In the genomic region with DNA sequence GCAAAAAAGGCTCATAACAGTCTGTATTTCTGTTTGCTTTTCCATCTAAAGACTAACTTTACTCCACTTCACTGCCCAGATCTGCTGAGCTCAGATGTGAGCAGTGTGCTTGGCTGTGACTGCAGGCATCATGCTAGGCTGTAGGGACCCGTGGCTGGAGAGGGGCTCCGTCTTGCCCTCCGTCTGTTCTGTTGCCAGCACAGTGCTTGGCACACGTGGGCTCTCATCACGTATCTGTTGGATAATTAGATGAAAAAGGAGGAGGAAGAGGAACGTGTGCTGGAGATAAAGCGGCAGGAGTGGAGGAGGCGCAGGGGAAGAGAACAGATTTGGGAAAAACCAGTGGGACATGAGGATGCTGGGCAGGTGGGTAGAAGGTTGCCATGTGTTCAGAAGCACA, we compare ENCODE assay signal across 19 cellular contexts. TPM values are rescaled to one million over a fixed set of nuclear protein-coding genes. Genes with fewer than 3 reads are reported as not detected.
DNase-seq lines count a peak whose midpoint lies in the region; ATAC-seq and TF ChIP-seq lines count a peak whose summit lies in the region.
"Had no signal": no experiment of that assay in that cellular context is flagged by ENCODE, and none has a peak within 500 bp of the region (broad histone marks: within the 10 kb centered on the region; RNA-seq: fewer than 3 reads in every experiment).

No MANE protein-coding gene starts in this region.

- H3K4me3 ChIP-seq in CD4-positive, CD25-positive, alpha-beta regulatory T cell (ENCODE audit: low read depth, low read length): no peak overlapping the region
- H3K4me3 ChIP-seq in Panc1 (ENCODE audit: low read depth in 2 of 2, low read length in 2 of 2): no peak overlapping the region
- H3K4me3 ChIP-seq in neural progenitor cell: no peak overlapping the region
- H3K4me3 ChIP-seq: GM23248, HAP-1, SJSA1 had no signal

- no peak overlapping the region for H3K4me2 ChIP-seq in neural progenitor cell
- H3K4me2 ChIP-seq: KMS-11 had no signal

- no peaks in the 10 kb centered on the region for H4K20me1 ChIP-seq in neural progenitor cell (ENCODE audit: low read depth)

- POLR2A ChIA-PET in Panc1 (lab: Charles Lee): interaction anchor here (0.7 kb wide), 1 partner anchor 9 kb away, joined by 3 read pairs; no protein-coding TSS in a partner anchor

- peaks cover 0 to 7% (median 0%) of the 10 kb centered on the region in 7 donors for H3K9me3 Mint-ChIP-seq in CD4-positive, CD25-positive, alpha-beta regulatory T cell
- H3K9me3 Mint-ChIP-seq in dendritic cell treated with granulocyte-macrophage colony-stimulating factor and Interleukin-4, amounts not matched to agents 40 ng/mL and 50 ng/mL, for 4 days: peaks cover 9% of the 10 kb centered on the region
- H3K9me3 Mint-ChIP-seq in neural progenitor cell (no peaks in the 10 kb centered on the region), nephron progenitor cell (no peaks in the 10 kb centered on the region)

- H3K4me1 Mint-ChIP-seq in CD4-positive, CD25-positive, alpha-beta regulatory T cell: peaks cover 0 to 36% (median 24%) of the 10 kb centered on the region in 4 donors
- peaks cover 26% of the 10 kb centered on the region for H3K4me1 Mint-ChIP-seq in dendritic cell treated with granulocyte-macrophage colony-stimulating factor and Interleukin-4, amounts not matched to agents 40 ng/mL and 50 ng/mL, for 4 days (ENCODE audit: low read depth)
- H3K4me1 Mint-ChIP-seq in neural progenitor cell (peaks cover 17% of the 10 kb centered on the region), nephron progenitor cell (peaks cover 23% of the 10 kb centered on the region)

- no peaks in the 10 kb centered on the region for H3K79me2 ChIP-seq in neural progenitor cell (ENCODE audit: low read depth)

- H3K36me3 ChIP-seq in CD4-positive, CD25-positive, alpha-beta regulatory T cell (ENCODE audit: control insufficient read depth, insufficient read depth, low read length): no peaks in the 10 kb centered on the region
- H3K36me3 ChIP-seq in Panc1 (ENCODE audit: control insufficient read depth, insufficient read depth, low read length): no peaks in the 10 kb centered on the region
- H3K36me3 ChIP-seq in neural progenitor cell: no peaks in the 10 kb centered on the region
- H3K36me3 ChIP-seq: HAP-1, SJSA1 had no signal

- H3K9ac ChIP-seq in neural progenitor cell: no peak overlapping the region
- H3K9ac ChIP-seq: GM23248, KMS-11 had no signal

- CTCF ChIA-PET in Panc1 (lab: Charles Lee): interaction anchor here (0.7 kb wide), 1 partner anchor 431 kb away, joined by 3 read pairs; no protein-coding TSS in a partner anchor

- peaks cover 19% of the 10 kb centered on the region for H3K36me3 Mint-ChIP-seq in CD4-positive, CD25-positive, alpha-beta regulatory T cell
- H3K36me3 Mint-ChIP-seq in dendritic cell treated with granulocyte-macrophage colony-stimulating factor and Interleukin-4, amounts not matched to agents 40 ng/mL and 50 ng/mL, for 4 days (ENCODE audit: low read depth): no peaks in the 10 kb centered on the region
- H3K36me3 Mint-ChIP-seq in neural progenitor cell (no peaks in the 10 kb centered on the region), nephron progenitor cell (ENCODE audit: low read depth) (no peaks in the 10 kb centered on the region)

- BruUV-seq in Panc1 (replicated peaks; lab: Mats Ljungman, UMichigan): no TSS peak

- H3K4me1 ChIP-seq in CD4-positive, CD25-positive, alpha-beta regulatory T cell (ENCODE audit: control insufficient read depth, insufficient read depth, low read length, poor library complexity, severe bottlenecking): peaks cover 4% of the 10 kb centered on the region
- H3K4me1 ChIP-seq in Panc1 (ENCODE audit: control insufficient read depth, insufficient read depth, low read length) (peaks cover 2% of the 10 kb centered on the region; the same call in 1 of the 2 replicates), neural progenitor cell (no peaks in the 10 kb centered on the region)
- H3K4me1 ChIP-seq: HAP-1, SJSA1 had no signal

- intact Hi-C loops in Panc1 (cut with micrococcal nuclease; ENCODE audit: unreplicated experiment): no loop called here
- intact Hi-C loops in dendritic cell treated with granulocyte-macrophage colony-stimulating factor and Interleukin-4, amounts not matched to agents 40 ng/mL and 50 ng/mL, for 4 days (cut with micrococcal nuclease): no loop called here

- H3K9me3 ChIP-seq in CD4-positive, CD25-positive, alpha-beta regulatory T cell (ENCODE audit: control insufficient read depth in 2 of 2, low read length in 2 of 2): no peaks in the 10 kb centered on the region
- no peaks in the 10 kb centered on the region for H3K9me3 ChIP-seq in Panc1 (ENCODE audit: control insufficient read depth, insufficient read depth, low read depth, low read length)
- H3K9me3 ChIP-seq in neural progenitor cell (ENCODE audit: low read depth): no peaks in the 10 kb centered on the region
- H3K9me3 ChIP-seq: HAP-1, SJSA1 had no signal

- no peaks in the 10 kb centered on the region for H3K27me3 ChIP-seq in CD4-positive, CD25-positive, alpha-beta regulatory T cell (ENCODE audit: control insufficient read depth, insufficient read depth, low read length)
- H3K27me3 ChIP-seq in Panc1 (ENCODE audit: control insufficient read depth, insufficient read depth, low read length) (no peaks in the 10 kb centered on the region), neural progenitor cell (no peaks in the 10 kb centered on the region)
- H3K27me3 ChIP-seq: SJSA1 had no signal

- in situ Hi-C loops in Panc1 (cut with HindIII; ENCODE audit: low pct_unique_long_range_greater_than_20kb, low sequenced_read_pairs) (no loop called here), GM13976 (cut with MboI; ENCODE audit: low sequenced_read_pairs, unreplicated experiment) (no loop called here)

- peak overlapping the region in 1 of 4 donors; percentile 18 for H3K4me3 Mint-ChIP-seq in CD4-positive, CD25-positive, alpha-beta regulatory T cell
- no peak overlapping the region for H3K4me3 Mint-ChIP-seq in dendritic cell treated with granulocyte-macrophage colony-stimulating factor and Interleukin-4, amounts not matched to agents 40 ng/mL and 50 ng/mL, for 4 days
- H3K4me3 Mint-ChIP-seq in neural progenitor cell: no peak overlapping the region
- no peak overlapping the region for H3K4me3 Mint-ChIP-seq in nephron progenitor cell

- H3K27ac ChIP-seq in CD4-positive, CD25-positive, alpha-beta regulatory T cell (ENCODE audit: insufficient read depth, low read length, poor library complexity, severe bottlenecking): no peak overlapping the region
- H3K27ac ChIP-seq in Panc1 (ENCODE audit: low read length): peak overlapping the region; percentile 8; the same call in 1 of the 2 replicates
- no peak overlapping the region for H3K27ac ChIP-seq in neural progenitor cell
- H3K27ac ChIP-seq: C4-2B, GM23248, HL-60, KMS-11, SJSA1 had no signal

- H3K27me3 Mint-ChIP-seq in CD4-positive, CD25-positive, alpha-beta regulatory T cell: peaks cover 14% of the 10 kb centered on the region
- H3K27me3 Mint-ChIP-seq in dendritic cell treated with granulocyte-macrophage colony-stimulating factor and Interleukin-4, amounts not matched to agents 40 ng/mL and 50 ng/mL, for 4 days: no peaks in the 10 kb centered on the region
- H3K27me3 Mint-ChIP-seq in neural progenitor cell (ENCODE audit: insufficient read depth, low read depth) (peaks cover 7% of the 10 kb centered on the region), nephron progenitor cell (ENCODE audit: low read depth, poor library complexity) (peaks cover 7% of the 10 kb centered on the region)

- no peak overlapping the region for H2AFZ ChIP-seq in neural progenitor cell (replicated peaks)
- H2AFZ ChIP-seq: GM23248 had no signal

- TF ChIP-seq CTCF in Panc1 (IDR thresholded peaks at IDR 0.05) (no peak), neural progenitor cell (IDR thresholded peaks at IDR 0.05) (no peak), nephron progenitor cell (IDR thresholded peaks at IDR 0.05) (no peak), GM13976 (IDR thresholded peaks at IDR 0.05; ENCODE audit: borderline replicate concordance, control extremely low read depth, extremely low read depth, insufficient read depth, missing control alignments) (no peak)

- no peaks in the 10 kb centered on the region for H3F3A ChIP-seq in neural progenitor cell (ENCODE audit: low read depth)

- no peak for ATAC-seq in CD4-positive, CD25-positive, alpha-beta regulatory T cell (ENCODE audit: low read depth in 2 of 2)
- ATAC-seq in Panc1 (peak; percentile 44; the same call in 1 of the 2 replicates), HG03159 (IDR thresholded peaks at IDR 0.05; ENCODE audit: unreplicated experiment) (no peak), GM19397 (IDR thresholded peaks at IDR 0.05; ENCODE audit: unreplicated experiment) (no peak)

- H3K27ac Mint-ChIP-seq in CD4-positive, CD25-positive, alpha-beta regulatory T cell: peak overlapping the region in 2 of 3 donors; percentile 3 to 38
- peak overlapping the region; percentile 27 for H3K27ac Mint-ChIP-seq in dendritic cell treated with granulocyte-macrophage colony-stimulating factor and Interleukin-4, amounts not matched to agents 40 ng/mL and 50 ng/mL, for 4 days
- peak overlapping the region; percentile 40 for H3K27ac Mint-ChIP-seq in neural progenitor cell
- no peak overlapping the region for H3K27ac Mint-ChIP-seq in nephron progenitor cell

- no peak for DNase-seq in CD4-positive, CD25-positive, alpha-beta regulatory T cell
- DNase-seq in Panc1 (ENCODE audit: low read depth, low spot score) (no peak), neural progenitor cell (ENCODE audit: low spot score) (no peak), nephron progenitor cell (no peak), GM13976 (ENCODE audit: low spot score) (no peak)
- DNase-seq: GM23248, NCI-H1105, NCI-H146, NCI-H2029, NCI-H345, NCI-H526 had no signal

RNA-seq across cellular contexts. Expression of gene IER3, which starts 57.6 kb away (rescaled TPM):
- total RNA-seq in CD4-positive, CD25-positive, alpha-beta regulatory T cell: 5.1 TPM
- 1 to 10 TPM in 3 of 4 donors, under 1 TPM in 1; 0.38 to 2.2 (median 1.4) TPM for polyA plus RNA-seq in CD4-positive, CD25-positive, alpha-beta regulatory T cell
- 106 TPM for total RNA-seq in Panc1 (2021; ENCODE audit: unreplicated experiment)
- polyA plus RNA-seq in Panc1 (2012; ENCODE audit: insufficient read length): 166 TPM
- 2.0 and 7.1 TPM in 2 replicates for total RNA-seq in neural progenitor cell (ENCODE audit: low replicate concordance)

RNA-seq across cellular contexts. Expression of gene FLOT1, which starts 59.5 kb away (rescaled TPM):
- 25.3 TPM for total RNA-seq in CD4-positive, CD25-positive, alpha-beta regulatory T cell
- 10 to 100 TPM; 30.5 to 63.2 (median 48.1) TPM for polyA plus RNA-seq in CD4-positive, CD25-positive, alpha-beta regulatory T cell
- total RNA-seq in Panc1 (2021; ENCODE audit: unreplicated experiment) (176 TPM), neural progenitor cell (ENCODE audit: low replicate concordance) (80.3 and 96.9 TPM in 2 replicates)
- polyA plus RNA-seq in Panc1 (2012; ENCODE audit: insufficient read length): 221 TPM

Comparison
In these comparisons a context has a peak if more than half of its experiments do, and no peak if none do; other contexts are left out.
1. RNA of gene IER3, which starts 57.6 kb away (total RNA-seq): 106 TPM in Panc1 (single experiment); 5.1 TPM in CD4-positive, CD25-positive, alpha-beta regulatory T cell (single experiment) and 2.0 to 7.1 TPM in neural progenitor cell; every median in the first group is over 10 times any median in the second.